ENCODE assay signal across 11 cellular contexts in genomic region chr1:214018605-214019268, GRCh38. TPM values are rescaled to one million over a fixed set of nuclear protein-coding genes. Genes with fewer than 3 reads are reported as not detected.
A peak's percentile ranks its signal among the peaks of the same experiment; 100 is the strongest.
DNase-seq lines count a peak whose midpoint lies in the region; ATAC-seq, FAIRE-seq and TF ChIP-seq lines count a peak whose summit lies in the region.
"Had no signal": no experiment of that assay in that cellular context is flagged by ENCODE, and none has a peak within 500 bp of the region (broad histone marks: within the 10 kb centered on the region; RNA-seq: fewer than 3 reads in every experiment).

No MANE protein-coding gene starts in this region.

- FAIRE-seq in GM12891 (lab: Jason Lieb, UNC): no peak

- no peak overlapping the region for H3K4me3 Mint-ChIP-seq in stimulated activated naive B cell treated with anti-CD40 and anti-IgM and Interleukin-4, amounts not matched to agents 10 μg/mL and 1 μg/mL and 100 μg/mL, for 72 hours
- H3K4me3 Mint-ChIP-seq in endodermal cell: no peak overlapping the region

- H3K27me3 Mint-ChIP-seq in stimulated activated naive B cell treated with anti-CD40 and anti-IgM and Interleukin-4, amounts not matched to agents 10 μg/mL and 1 μg/mL and 100 μg/mL, for 72 hours: peaks cover 0 to 3% of the 10 kb centered on the region in 2 donors
- H3K27me3 Mint-ChIP-seq in endodermal cell (ENCODE audit: insufficient read depth): peaks cover 8% of the 10 kb centered on the region

- ATAC-seq in GM21390 (IDR thresholded peaks at IDR 0.05; ENCODE audit: unreplicated experiment): peak; percentile 71
- ATAC-seq in right cardiac atrium: no peak
- no peak for ATAC-seq in GM18517 (IDR thresholded peaks at IDR 0.05; ENCODE audit: unreplicated experiment)
- ATAC-seq in stimulated activated naive B cell treated with anti-CD40 and anti-IgM and Interleukin-4, amounts not matched to agents 10 μg/mL and 1 μg/mL and 100 μg/mL, for 72 hours (replicated peaks): no peak

- H3K36me3 ChIP-seq in endodermal cell (ENCODE audit: control insufficient read depth, insufficient read depth, low read length): no peaks in the 10 kb centered on the region
- H3K36me3 ChIP-seq: neutrophil, SJSA1 had no signal

- H3K27ac Mint-ChIP-seq in stimulated activated naive B cell treated with anti-CD40 and anti-IgM and Interleukin-4, amounts not matched to agents 10 μg/mL and 1 μg/mL and 100 μg/mL, for 72 hours: no peak overlapping the region
- H3K27ac Mint-ChIP-seq in endodermal cell: no peak overlapping the region

- H3K36me3 Mint-ChIP-seq in stimulated activated naive B cell treated with anti-CD40 and anti-IgM and Interleukin-4, amounts not matched to agents 10 μg/mL and 1 μg/mL and 100 μg/mL, for 72 hours: no peaks in the 10 kb centered on the region
- H3K36me3 Mint-ChIP-seq in endodermal cell (ENCODE audit: low read depth): no peaks in the 10 kb centered on the region

- H3K9ac ChIP-seq in endodermal cell (ENCODE audit: extremely low read depth, low read length, poor library complexity, severe bottlenecking): no peak overlapping the region

- no peak for TF ChIP-seq CTCF in endodermal cell (conservative IDR thresholded peaks at IDR 0.05)

- H3K4me3 ChIP-seq in right cardiac atrium (ENCODE audit: low read length) (no peak overlapping the region), endodermal cell (ENCODE audit: low read length) (no peak overlapping the region)
- H3K4me3 ChIP-seq: SJSA1 had no signal

- no peak for TF ChIP-seq POLR2A in GM12891 (IDR thresholded peaks at IDR 0.05; ENCODE audit: low read depth, low read length)

- H3K9me3 ChIP-seq in right cardiac atrium (ENCODE audit: control insufficient read depth, low read length): no peaks in the 10 kb centered on the region
- no peaks in the 10 kb centered on the region for H3K9me3 ChIP-seq in endodermal cell (ENCODE audit: control insufficient read depth, low read length)
- H3K9me3 ChIP-seq: neutrophil, SJSA1 had no signal

- DNase-seq in GM12891 (ENCODE audit: insufficient read length, low spot score): peak; percentile 5
- DNase-seq in NCI-H1417 (lab: John Stamatoyannopoulos, UW): peak; percentile 55 to 86 (median 74)
- no peak for DNase-seq in right cardiac atrium
- no peak for DNase-seq in LoVo (ENCODE audit: low spot score)
- DNase-seq in stimulated activated naive B cell treated with anti-CD40 and anti-IgM and Interleukin-4, amounts not matched to agents 10 μg/mL and 1 μg/mL and 100 μg/mL, for 72 hours: no peak
- DNase-seq in endodermal cell: no peak
- DNase-seq: activated effector memory CD4-positive, alpha-beta T cell treated with Interleukin-2 at 50 U/mL for 16 hours had no signal

- H3K4me1 ChIP-seq in right cardiac atrium (ENCODE audit: control insufficient read depth, insufficient read depth, low read length) (peaks cover 1% of the 10 kb centered on the region), endodermal cell (ENCODE audit: control insufficient read depth, insufficient read depth, low read length) (peaks cover 9% of the 10 kb centered on the region)
- H3K4me1 ChIP-seq: SJSA1 had no signal

- H3K9me3 Mint-ChIP-seq in stimulated activated naive B cell treated with anti-CD40 and anti-IgM and Interleukin-4, amounts not matched to agents 10 μg/mL and 1 μg/mL and 100 μg/mL, for 72 hours: no peaks in the 10 kb centered on the region
- H3K9me3 Mint-ChIP-seq in endodermal cell: no peaks in the 10 kb centered on the region

- H3K27ac ChIP-seq in right cardiac atrium (ENCODE audit: low read length): peak overlapping the region; percentile 20
- H3K27ac ChIP-seq in endodermal cell (ENCODE audit: low read depth, low read length): no peak overlapping the region
- H3K27ac ChIP-seq: neutrophil, SJSA1 had no signal

- intact Hi-C loops in right cardiac atrium (cut with DNase I): no loop called here

- WGBS in right cardiac atrium: 44% methylated on average over 6 of the region's 6 CpGs
- WGBS in endodermal cell (ENCODE audit: insufficient coverage in 1 of 2, insufficient read length in 1 of 2), 2 experiments: 83% methylated on average over 5 to 6 of the region's 6 CpGs

- H3K4me1 Mint-ChIP-seq in stimulated activated naive B cell treated with anti-CD40 and anti-IgM and Interleukin-4, amounts not matched to agents 10 μg/mL and 1 μg/mL and 100 μg/mL, for 72 hours: no peaks in the 10 kb centered on the region
- peaks cover 1% of the 10 kb centered on the region for H3K4me1 Mint-ChIP-seq in endodermal cell

- H3K27me3 ChIP-seq in right cardiac atrium (ENCODE audit: control insufficient read depth, insufficient read depth) (no peaks in the 10 kb centered on the region), endodermal cell (ENCODE audit: control insufficient read depth, insufficient read depth, low read length, poor library complexity, severe bottlenecking) (no peaks in the 10 kb centered on the region)
- H3K27me3 ChIP-seq: neutrophil, SJSA1 had no signal

TF ChIP-seq in GM12891, 5 proteins besides CTCF, POLR2A, EP300 and RAD21:
- TF ChIP-seq SPI1 (IDR thresholded peaks at IDR 0.05; ENCODE audit: low read depth, low read length) (no peak), PAX5 (IDR thresholded peaks at IDR 0.05; ENCODE audit: insufficient read depth, low read length, severe bottlenecking) (no peak), POLR2AphosphoS5 (IDR thresholded peaks at IDR 0.05; ENCODE audit: low read depth, low read length) (no peak), POU2F2 (IDR thresholded peaks at IDR 0.05; ENCODE audit: low read depth, low read length) (no peak), TAF1 (IDR thresholded peaks at IDR 0.05; ENCODE audit: low read depth, low read length) (no peak)

RNA-seq across cellular contexts. Expression of gene PROX1, which starts 31.0 kb away (rescaled TPM):
- 0.01 TPM for polyA plus RNA-seq in GM12891 (2012; ENCODE audit: low read depth, missing spikeins)
- total RNA-seq in right cardiac atrium (10 to 100 TPM; 63.6 to 98.8 (median 86.5) TPM), endodermal cell (1 to 10 TPM; 1.5 to 3.9 TPM)
- 14.6 TPM for polyA plus RNA-seq in right cardiac atrium
- 6.0 TPM for polyA plus RNA-seq in endodermal cell (2013, experiment 1 of 2)
- 4.8 TPM for polyA plus RNA-seq in endodermal cell (2013, experiment 2 of 2)

Comparison
In these comparisons a context has a peak if more than half of its experiments do, and no peak if none do; other contexts are left out.
1. DNase-seq: peak in GM12891 (single experiment) and NCI-H1417 (3 of 3); none in right cardiac atrium (0 of 3), LoVo (single experiment), stimulated activated naive B cell treated with anti-CD40 and anti-IgM and Interleukin-4, amounts not matched to agents 10 μg/mL and 1 μg/mL and 100 μg/mL, for 72 hours (single experiment) and endodermal cell (single experiment).
2. RNA of gene PROX1, which starts 31.0 kb away (total RNA-seq): 63.6 to 98.8 TPM in right cardiac atrium; 1.5 to 3.9 TPM in endodermal cell; every median in the first group is over 10 times any median in the second.